In genomic region chr3:186705882-186706780, GRCh38 we compare ENCODE assay signal across 10 cellular contexts. TPM values are rescaled to one million over a fixed set of nuclear protein-coding genes. Genes with fewer than 3 reads are reported as not detected.
A peak's percentile ranks its signal among the peaks of the same experiment; 100 is the strongest.
DNase-seq lines count a peak whose midpoint lies in the region; ATAC-seq and TF ChIP-seq lines count a peak whose summit lies in the region.
"Had no signal": no experiment of that assay in that cellular context is flagged by ENCODE, and none has a peak within 500 bp of the region (broad histone marks: within the 10 kb centered on the region; RNA-seq: fewer than 3 reads in every experiment).

No MANE protein-coding gene starts in this region.

- no peak overlapping the region for H3K4me3 Mint-ChIP-seq in activated CD4-positive, alpha-beta memory T cell treated with anti-CD3 and anti-CD28 coated beads for 36 hours

- no peaks in the 10 kb centered on the region for H3K36me3 ChIP-seq in esophagus squamous epithelium
- H3K36me3 ChIP-seq: transverse colon had no signal

- ATAC-seq in GM18873 (IDR thresholded peaks at IDR 0.05; ENCODE audit: low FRiP score, unreplicated experiment) (peak; percentile 88), HG02973 (IDR thresholded peaks at IDR 0.05; ENCODE audit: unreplicated experiment) (peak; percentile 78), sciatic nerve (no peak)

- TF ChIP-seq CTCF in esophagus squamous epithelium (IDR thresholded peaks at IDR 0.05) = no peak

- POLR2A ChIA-PET in activated CD4-positive, alpha-beta memory T cell treated with anti-CD3 and anti-CD28 coated beads for 36 hours (lab: Charles Lee) = interaction anchor here (0.6 kb wide), 1 partner anchor 89 kb away, joined by 3 read pairs; no protein-coding TSS in a partner anchor

- H3K27me3 Mint-ChIP-seq in activated CD4-positive, alpha-beta memory T cell treated with anti-CD3 and anti-CD28 coated beads for 36 hours = peaks cover 19% of the 10 kb centered on the region

- H3K4me1 ChIP-seq in esophagus squamous epithelium = no peaks in the 10 kb centered on the region
- H3K4me1 ChIP-seq: transverse colon had no signal

- no peaks in the 10 kb centered on the region for H3K36me3 Mint-ChIP-seq in activated CD4-positive, alpha-beta memory T cell treated with anti-CD3 and anti-CD28 coated beads for 36 hours

- no peak overlapping the region for H3K27ac Mint-ChIP-seq in activated CD4-positive, alpha-beta memory T cell treated with anti-CD3 and anti-CD28 coated beads for 36 hours

- TF ChIP-seq POLR2A in esophagus squamous epithelium (IDR thresholded peaks at IDR 0.05) = no peak

- H3K9me3 ChIP-seq in esophagus squamous epithelium = no peaks in the 10 kb centered on the region
- H3K9me3 ChIP-seq: transverse colon had no signal

- H3K27ac ChIP-seq in esophagus squamous epithelium (no peak overlapping the region), caudate nucleus (ENCODE audit: low read depth, low read length) (no peak overlapping the region)
- H3K27ac ChIP-seq: transverse colon had no signal

- WGBS in esophagus squamous epithelium, 2 donors = 65 to 85% methylated on average over 5 to 6 of the region's 6 CpGs

- CTCF ChIA-PET in activated CD4-positive, alpha-beta memory T cell treated with anti-CD3 and anti-CD28 coated beads for 36 hours (lab: Charles Lee) = no interaction called here

- no peak overlapping the region for H3K4me3 ChIP-seq in esophagus squamous epithelium
- H3K4me3 ChIP-seq: transverse colon had no signal

- intact Hi-C loops in activated CD4-positive, alpha-beta memory T cell treated with anti-CD3 and anti-CD28 coated beads for 36 hours (cut with micrococcal nuclease) = no loop called here
- intact Hi-C loops in esophagus squamous epithelium (cut with DNase I) = no loop called here
- intact Hi-C loops in sciatic nerve (cut with DNase I) = no loop called here

- peaks cover 11% of the 10 kb centered on the region for H3K4me1 Mint-ChIP-seq in activated CD4-positive, alpha-beta memory T cell treated with anti-CD3 and anti-CD28 coated beads for 36 hours (ENCODE audit: low read depth)

- H3K9me3 Mint-ChIP-seq in activated CD4-positive, alpha-beta memory T cell treated with anti-CD3 and anti-CD28 coated beads for 36 hours = no peaks in the 10 kb centered on the region

- DNase-seq in activated CD4-positive, alpha-beta memory T cell treated with anti-CD3 and anti-CD28 coated beads for 36 hours = peak; percentile 79
- peak; percentile 23 to 29 for DNase-seq in stimulated activated CD4-positive, alpha-beta T cell treated with anti-CD3 and anti-CD28 coated beads, Interleukin-2, amount 100 ng/mL, for 48 hours
- DNase-seq in esophagus squamous epithelium (lab: John Stamatoyannopoulos, UW) (no peak), sciatic nerve (ENCODE audit: low spot score) (no peak), caudate nucleus (lab: John Stamatoyannopoulos, UW) (no peak), HT-29 (ENCODE audit: low spot score) (no peak)
- DNase-seq: NCI-H526, transverse colon had no signal

- H3K27me3 ChIP-seq in esophagus squamous epithelium = peaks cover 0 to 12% (median 0%) of the 10 kb centered on the region in 4 donors
- H3K27me3 ChIP-seq: transverse colon had no signal

RNA-seq across cellular contexts. Expression of gene KNG1, which starts 11.0 kb away (rescaled TPM):
- total RNA-seq in activated CD4-positive, alpha-beta memory T cell treated with anti-CD3 and anti-CD28 coated beads for 36 hours = not detected
- total RNA-seq in esophagus squamous epithelium (not detected), sciatic nerve (not detected)
- total RNA-seq in HT-29 (2014; rRNA removed; shearing (Covaris generic)) = not detected in 2 replicates

RNA-seq across cellular contexts. Expression of gene HRG, which starts 40.3 kb away (rescaled TPM):
- total RNA-seq in activated CD4-positive, alpha-beta memory T cell treated with anti-CD3 and anti-CD28 coated beads for 36 hours = not detected
- not detected for total RNA-seq in esophagus squamous epithelium
- not detected for total RNA-seq in sciatic nerve
- not detected in 2 replicates for total RNA-seq in HT-29 (2014; rRNA removed; shearing (Covaris generic))
- total RNA-seq: transverse colon had no signal

Comparison
In these comparisons a context has a peak if more than half of its experiments do, and no peak if none do; other contexts are left out.
1. DNase-seq: peak in activated CD4-positive, alpha-beta memory T cell treated with anti-CD3 and anti-CD28 coated beads for 36 hours (single experiment) and stimulated activated CD4-positive, alpha-beta T cell treated with anti-CD3 and anti-CD28 coated beads, Interleukin-2, amount 100 ng/mL, for 48 hours (2 of 2); none in esophagus squamous epithelium (single experiment), sciatic nerve (single experiment), caudate nucleus (0 of 61) and HT-29 (single experiment).